In genomic region chr3:157174265-157174615, GRCh38 we compare ENCODE assay signal across 8 cellular contexts. TPM values are rescaled to one million over a fixed set of nuclear protein-coding genes. Genes with fewer than 3 reads are reported as not detected.
DNase-seq lines count a peak whose midpoint lies in the region; ATAC-seq, FAIRE-seq and TF ChIP-seq lines count a peak whose summit lies in the region.

No MANE protein-coding gene starts in this region.

- peak; percentile 40 for DNase-seq in activated T-cell treated with anti-CD3 and anti-CD28 coated beads, Interleukin-2, amount 50 U/mL, for 1 hour
- DNase-seq in activated T-cell treated with anti-CD3 and anti-CD28 coated beads for 4 hours (no peak), NB4 (ENCODE audit: low read depth) (no peak), right cardiac atrium (peak; percentile 38 to 78 (median 71)), GM12892 (ENCODE audit: insufficient read length) (no peak)

- H3K4me1 ChIP-seq in right cardiac atrium (ENCODE audit: control insufficient read depth, insufficient read depth, low read length) (no peaks in the 10 kb centered on the region), skeletal muscle tissue (ENCODE audit: control insufficient read depth in 3 of 3, insufficient read depth in 3 of 3, low read length in 3 of 3) (peaks cover 10 to 14% (median 12%) of the 10 kb centered on the region in 3 donors)

- H3K9me3 ChIP-seq in right cardiac atrium (ENCODE audit: control insufficient read depth, low read length) (no peaks in the 10 kb centered on the region), skeletal muscle tissue (ENCODE audit: control insufficient read depth in 3 of 3, low read length in 3 of 3) (no peaks in the 10 kb centered on the region)

- H3K4me3 Mint-ChIP-seq in activated naive CD8-positive, alpha-beta T cell = peak overlapping the region; percentile 98

- H3K27me3 ChIP-seq in right cardiac atrium (ENCODE audit: control insufficient read depth, insufficient read depth) (no peaks in the 10 kb centered on the region), skeletal muscle tissue (ENCODE audit: control insufficient read depth in 3 of 3, insufficient read depth in 3 of 3, low read length in 3 of 3) (no peaks in the 10 kb centered on the region)

- peaks cover 3% of the 10 kb centered on the region for H3K36me3 Mint-ChIP-seq in activated naive CD8-positive, alpha-beta T cell

- ATAC-seq in right cardiac atrium = peak; percentile 3 to 27
- no peak for ATAC-seq in HG03571 (IDR thresholded peaks at IDR 0.05; ENCODE audit: unreplicated experiment)

- H3K27ac ChIP-seq in right cardiac atrium (ENCODE audit: low read length) = peak overlapping the region; percentile 94
- peak overlapping the region; percentile 97 for H3K27ac ChIP-seq in skeletal muscle tissue (ENCODE audit: low read depth, low read length)

- intact Hi-C loops in right cardiac atrium (cut with DNase I) = loop anchor here in 3 of 4 donors (2.0 kb wide), 1 partner anchor 13 kb away; the partner anchor contains the start of gene CCNL1 (in 3 of the 3)

- H3K36me3 ChIP-seq in skeletal muscle tissue (ENCODE audit: control insufficient read depth in 3 of 3, insufficient read depth in 3 of 3, low read length in 3 of 3) = no peaks in the 10 kb centered on the region

- no peak for TF ChIP-seq POLR2A in NB4 (IDR thresholded peaks at IDR 0.05; ENCODE audit: extremely low read depth, insufficient read length)
- TF ChIP-seq POLR2A in GM12892 (IDR thresholded peaks at IDR 0.05; ENCODE audit: low read depth, low read length) = no peak

- H3K27me3 Mint-ChIP-seq in activated naive CD8-positive, alpha-beta T cell = no peaks in the 10 kb centered on the region

- peak overlapping the region; percentile 99 for H3K27ac Mint-ChIP-seq in activated naive CD8-positive, alpha-beta T cell

- H3K4me1 Mint-ChIP-seq in activated naive CD8-positive, alpha-beta T cell (ENCODE audit: low read depth) = peaks cover 22% of the 10 kb centered on the region

- H3K9ac ChIP-seq in skeletal muscle tissue (ENCODE audit: low read depth in 1 of 3, low read length in 3 of 3) = peak overlapping the region; percentile 93 to 96 (median 95)

- no peak for FAIRE-seq in GM12892 (lab: Jason Lieb, UNC)

- peak overlapping the region; percentile 63 for H3K4me3 ChIP-seq in NB4 (ENCODE audit: low read depth, low read length)
- peak overlapping the region; percentile 43 for H3K4me3 ChIP-seq in right cardiac atrium (ENCODE audit: low read length)
- peak overlapping the region; percentile 77 to 90 (median 89) for H3K4me3 ChIP-seq in skeletal muscle tissue (ENCODE audit: low read length in 3 of 3)

- TF ChIP-seq CTCF in NB4 (IDR thresholded peaks at IDR 0.05; ENCODE audit: low read depth, low read length) = no peak

- no peaks in the 10 kb centered on the region for H3K9me3 Mint-ChIP-seq in activated naive CD8-positive, alpha-beta T cell (ENCODE audit: low read depth)

- WGBS in right cardiac atrium = 4% methylated on average over 13 of the region's 13 CpGs

RNA-seq across cellular contexts. Expression of gene CCNL1, which starts 14.3 kb away (rescaled TPM):
- total RNA-seq in right cardiac atrium = 10 to 100 TPM; 30.1 to 60.6 (median 41.2) TPM
- 39.4 TPM for polyA plus RNA-seq in right cardiac atrium
- total RNA-seq in skeletal muscle tissue = 52.7 TPM
- 103 TPM for polyA plus RNA-seq in GM12892 (2012; ENCODE audit: missing spikeins)

Comparison
In these comparisons a context has a peak if more than half of its experiments do, and no peak if none do; other contexts are left out.
1. DNase-seq: peak in activated T-cell treated with anti-CD3 and anti-CD28 coated beads, Interleukin-2, amount 50 U/mL, for 1 hour (single experiment) and right cardiac atrium (3 of 3); none in activated T-cell treated with anti-CD3 and anti-CD28 coated beads for 4 hours (single experiment), NB4 (single experiment) and GM12892 (single experiment).
2. Peak in every context shown above with its lines, with median percentiles within 50 percentile points of each other: H3K4me3 ChIP-seq.